Comparison of ENCODE assay signal across 19 cellular contexts in the genomic region with DNA sequence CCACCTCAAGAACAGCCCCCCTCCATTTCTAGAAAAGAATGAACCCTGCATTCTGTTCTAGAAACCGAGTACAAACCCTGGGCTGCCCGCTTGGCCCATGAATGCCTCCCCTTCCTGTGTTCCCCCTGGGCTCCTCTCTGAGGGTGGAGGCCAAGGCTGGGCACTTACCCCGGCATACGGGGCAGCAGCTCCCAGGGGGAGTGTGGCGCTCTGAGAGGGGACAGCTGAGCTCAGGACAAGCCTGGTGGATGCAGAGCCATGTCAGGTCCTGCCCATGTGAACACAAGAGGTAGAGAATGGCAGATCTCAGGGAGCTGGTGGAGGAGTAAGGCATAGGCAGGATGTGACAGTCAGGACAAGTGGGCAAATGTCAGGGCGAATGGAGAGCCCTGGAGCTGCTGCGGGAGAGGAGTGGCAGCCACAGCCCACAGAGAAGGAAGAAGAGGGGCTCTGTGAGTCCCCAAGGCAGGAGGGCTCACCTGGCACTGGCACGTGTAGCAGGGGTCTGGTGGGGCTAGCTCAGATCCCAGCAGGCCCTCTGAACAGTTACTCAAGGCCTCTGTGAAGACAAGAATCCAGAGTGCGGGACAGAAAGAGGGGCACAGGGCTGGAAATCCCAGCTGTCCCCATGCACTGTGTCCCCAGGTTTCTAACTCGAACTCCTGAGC. TPM values are rescaled to one million over a fixed set of nuclear protein-coding genes. Genes with fewer than 3 reads are reported as not detected.
DNase-seq lines count a peak whose midpoint lies in the region; ATAC-seq and TF ChIP-seq lines count a peak whose summit lies in the region.
"Had no signal": no experiment of that assay in that cellular context is flagged by ENCODE, and none has a peak within 500 bp of the region (broad histone marks: within the 10 kb centered on the region; RNA-seq: fewer than 3 reads in every experiment).

No MANE protein-coding gene starts in this region.

- H3K9me3 Mint-ChIP-seq in brain = no peaks in the 10 kb centered on the region
- H3K9me3 Mint-ChIP-seq in stimulated activated effector memory CD8-positive, alpha-beta T cell treated with anti-CD3 and anti-CD28 coated beads, Interleukin-12 subunit alpha, Interleukin-12 subunit beta, amount 100 ng/mL, for 72 hours = no peaks in the 10 kb centered on the region
- H3K9me3 Mint-ChIP-seq: CD4-positive, alpha-beta memory T cell had no signal

- H3K27ac Mint-ChIP-seq in brain = peak overlapping the region; percentile 11 to 90 (median 61)
- H3K27ac Mint-ChIP-seq in stimulated activated effector memory CD8-positive, alpha-beta T cell treated with anti-CD3 and anti-CD28 coated beads, Interleukin-12 subunit alpha, Interleukin-12 subunit beta, amount 100 ng/mL, for 72 hours = peak overlapping the region; percentile 76

- H3K4me1 ChIP-seq in mucosa of descending colon (ENCODE audit: low read depth) = peaks cover 5% of the 10 kb centered on the region
- H3K4me1 ChIP-seq: SJCRH30 had no signal

- H3K4me3 Mint-ChIP-seq in brain = no peak overlapping the region
- no peak overlapping the region for H3K4me3 Mint-ChIP-seq in stimulated activated effector memory CD8-positive, alpha-beta T cell treated with anti-CD3 and anti-CD28 coated beads, Interleukin-12 subunit alpha, Interleukin-12 subunit beta, amount 100 ng/mL, for 72 hours
- H3K4me3 Mint-ChIP-seq: CD4-positive, alpha-beta memory T cell had no signal

- peaks cover 11% of the 10 kb centered on the region for H3K4me1 Mint-ChIP-seq in brain
- peaks cover 13% of the 10 kb centered on the region for H3K4me1 Mint-ChIP-seq in stimulated activated effector memory CD8-positive, alpha-beta T cell treated with anti-CD3 and anti-CD28 coated beads, Interleukin-12 subunit alpha, Interleukin-12 subunit beta, amount 100 ng/mL, for 72 hours

- no peak overlapping the region for H3K4me3 ChIP-seq in mucosa of descending colon
- H3K4me3 ChIP-seq: BLaER1, SJCRH30 had no signal

- intact Hi-C loops in Right ventricle myocardium superior (cut with DNase I) = loop anchor here (5.0 to 10.0 kb wide), 2 partner anchors 274 to 407 kb away; a partner anchor contains a TSS
- intact Hi-C loops in left cardiac atrium (cut with DNase I) = loop anchor here (5.0 to 10.0 kb wide), 3 partner anchors 267 to 407 kb away; a partner anchor contains a TSS
- intact Hi-C loops in mucosa of descending colon (cut with DNase I, micrococcal nuclease) = no loop called here

- ATAC-seq in Right ventricle myocardium superior (ENCODE audit: poor library complexity) (no peak), left cardiac atrium (no peak), mucosa of descending colon (no peak)
- no peak for ATAC-seq in stimulated activated effector memory CD8-positive, alpha-beta T cell treated with anti-CD3 and anti-CD28 coated beads, Interleukin-12 subunit alpha, Interleukin-12 subunit beta, amount 100 ng/mL, for 72 hours
- ATAC-seq: HepG2, PC-3 had no signal

- peaks cover 4% of the 10 kb centered on the region for H3K27me3 Mint-ChIP-seq in brain

- H3K36me3 ChIP-seq in mucosa of descending colon (ENCODE audit: low read depth) = no peaks in the 10 kb centered on the region
- H3K36me3 ChIP-seq: BLaER1, SJCRH30 had no signal

- DNase-seq in Right ventricle myocardium superior = peak; percentile 21
- no peak for DNase-seq in left cardiac atrium
- peak in 2 of 3 donors; percentile 19 to 31 for DNase-seq in mucosa of descending colon
- no peak for DNase-seq in stimulated activated effector memory CD8-positive, alpha-beta T cell treated with anti-CD3 and anti-CD28 coated beads, Interleukin-12 subunit alpha, Interleukin-12 subunit beta, amount 100 ng/mL, for 72 hours (ENCODE audit: low spot score in 2 of 2)
- DNase-seq in activated CD8-positive, alpha-beta memory T cell treated with anti-CD3 and anti-CD28 coated beads, Interleukin-2, amount 50 U/mL, for 4 hours = no peak
- no peak for DNase-seq in MV-4-11 (lab: John Stamatoyannopoulos, UW)
- no peak for DNase-seq in dedifferentiated amniotic fluid mesenchymal stem cell (ENCODE audit: extremely low spot score)
- DNase-seq: CD4-positive, alpha-beta memory T cell; KG1; NCI-H1417 treated with DMSO at 0.1 percent for 48 hours; NCI-H1930; NCI-H345; NCI-H526; PC-3; RPMI8226; SJCRH30 had no signal

- no peaks in the 10 kb centered on the region for H3K9me3 ChIP-seq in mucosa of descending colon
- H3K9me3 ChIP-seq: BLaER1, SJCRH30 had no signal

- H3K36me3 Mint-ChIP-seq in brain = no peaks in the 10 kb centered on the region
- H3K36me3 Mint-ChIP-seq in stimulated activated effector memory CD8-positive, alpha-beta T cell treated with anti-CD3 and anti-CD28 coated beads, Interleukin-12 subunit alpha, Interleukin-12 subunit beta, amount 100 ng/mL, for 72 hours = no peaks in the 10 kb centered on the region
- H3K36me3 Mint-ChIP-seq: CD4-positive, alpha-beta memory T cell had no signal

- TF ChIP-seq CTCF in brain (conservative IDR thresholded peaks at IDR 0.05) (no peak), mucosa of descending colon (IDR thresholded peaks at IDR 0.05) (no peak)

RNA-seq across cellular contexts. Expression of a gene that starts 18.9 kb away (rescaled TPM):
- total RNA-seq in Right ventricle myocardium superior = 119 TPM
- 100 to 1,000 TPM; 117 to 119 TPM for total RNA-seq in left cardiac atrium
- polyA plus RNA-seq in brain (ENCODE audit: insufficient read depth, low read depth, low replicate concordance) = 392 TPM
- 10 to 100 TPM; 55.6 to 85.5 (median 82.4) TPM for total RNA-seq in mucosa of descending colon

RNA-seq across cellular contexts. Expression of a gene that starts 28.9 kb away (rescaled TPM):
- total RNA-seq in Right ventricle myocardium superior = 0.11 TPM
- under 1 TPM; 0.31 to 0.50 TPM for total RNA-seq in left cardiac atrium
- polyA plus RNA-seq in brain (ENCODE audit: insufficient read depth, low read depth, low replicate concordance) = 0.29 TPM
- total RNA-seq in mucosa of descending colon = 1 to 10 TPM in 2 of 3 donors, under 1 TPM in 1; 0.47 to 1.7 (median 1.4) TPM
- polyA plus RNA-seq: CD4-positive, alpha-beta memory T cell had no signal

RNA-seq across cellular contexts. Expression of a gene that starts 51.4 kb away (rescaled TPM):
- total RNA-seq in Right ventricle myocardium superior = 601 TPM
- total RNA-seq in left cardiac atrium = 100 to 1,000 TPM; 226 to 257 TPM
- polyA plus RNA-seq in brain (ENCODE audit: insufficient read depth, low read depth, low replicate concordance) = 7.8 TPM
- 100 to 1,000 TPM in 1 of 3 donors, 10 to 100 TPM in 1, 1 to 10 TPM in 1; 6.9 to 267 (median 15.0) TPM for total RNA-seq in mucosa of descending colon
- polyA plus RNA-seq: CD4-positive, alpha-beta memory T cell; HepG2 had no signal

RNA-seq across cellular contexts. Expression of a gene that starts 56.1 kb away (rescaled TPM):
- total RNA-seq in Right ventricle myocardium superior (1.9 TPM), left cardiac atrium (1 to 10 TPM; 4.6 to 5.6 TPM), mucosa of descending colon (10 to 100 TPM in 1 of 3 donors, 1 to 10 TPM in 2; 6.9 to 10.1 (median 9.0) TPM)
- polyA plus RNA-seq in brain (ENCODE audit: insufficient read depth, low read depth, low replicate concordance) = 2.7 TPM

Comparison
In these comparisons a context has a peak if more than half of its experiments do, and no peak if none do; other contexts are left out.
1. DNase-seq: peak in Right ventricle myocardium superior (single experiment) and mucosa of descending colon (2 of 3); none in left cardiac atrium (single experiment), stimulated activated effector memory CD8-positive, alpha-beta T cell treated with anti-CD3 and anti-CD28 coated beads, Interleukin-12 subunit alpha, Interleukin-12 subunit beta, amount 100 ng/mL, for 72 hours (0 of 2), activated CD8-positive, alpha-beta memory T cell treated with anti-CD3 and anti-CD28 coated beads, Interleukin-2, amount 50 U/mL, for 4 hours (single experiment), MV-4-11 (single experiment) and dedifferentiated amniotic fluid mesenchymal stem cell (single experiment).
2. intact Hi-C loops: an anchor here in Right ventricle myocardium superior (5.0 to 10.0 kb wide) and left cardiac atrium (5.0 to 10.0 kb wide); none called in mucosa of descending colon.